In the genomic region with DNA sequence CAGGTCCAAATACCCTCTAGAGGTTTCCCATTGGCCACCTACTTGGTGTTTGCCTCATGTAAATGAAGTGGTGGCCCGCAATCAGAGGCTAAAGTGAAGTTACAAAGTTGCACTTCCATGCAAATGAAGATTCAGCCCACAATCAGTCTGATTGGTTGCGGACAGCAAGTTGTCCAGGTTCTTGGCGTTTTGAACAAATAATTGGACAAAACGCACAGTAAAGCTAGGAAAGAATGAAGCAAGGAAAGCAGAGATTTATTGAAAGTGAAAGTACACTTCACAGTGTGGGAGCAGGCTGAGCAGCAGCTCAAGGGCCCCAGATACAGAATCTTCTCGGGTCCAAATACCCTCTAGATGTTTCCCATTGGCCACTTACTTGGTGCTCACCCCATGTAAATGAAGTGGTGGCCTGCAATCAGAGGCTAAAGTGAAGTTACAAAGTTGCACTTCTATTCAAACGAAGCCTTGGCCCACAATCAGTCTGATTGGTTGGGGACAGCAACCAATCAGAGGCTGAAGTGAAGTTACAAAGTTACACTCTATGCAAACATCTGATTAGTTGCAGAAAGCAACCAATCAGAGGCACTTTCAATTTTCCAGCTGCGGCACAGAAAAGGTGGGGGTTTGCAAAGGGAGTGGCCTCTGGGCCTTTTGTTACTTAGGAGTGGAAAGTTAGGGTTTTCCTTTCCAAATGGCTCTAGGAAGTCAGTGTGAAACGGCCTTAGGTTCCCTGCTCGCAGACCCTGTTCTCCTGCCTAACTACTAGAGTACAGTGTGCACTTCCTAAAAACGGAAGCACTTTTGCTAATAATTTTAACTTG, we compare ENCODE assay signal across 8 cellular contexts.
DNase-seq lines count a peak whose midpoint lies in the region; ATAC-seq lines count a peak whose summit lies in the region.

No MANE protein-coding gene starts in this region.

- no peaks in the 10 kb centered on the region for H3K36me3 ChIP-seq in ES-I3 (ENCODE audit: insufficient read depth, low read length)

- DNase-seq in HCEC 1CT, result peak; percentile 50
- DNase-seq in NCI-H226, result peak; percentile 97
- peak; percentile 42 for DNase-seq in activated T-cell treated with anti-CD3 and anti-CD28 coated beads for 1 hour (ENCODE audit: low read depth)
- peak; percentile 38 for DNase-seq in fibroblast of the conjunctiva (ENCODE audit: low read depth)
- peak; percentile 62 for DNase-seq in putamen (ENCODE audit: low spot score)

- H3K4me1 ChIP-seq in ES-I3 (ENCODE audit: insufficient read depth, low read length), result peaks cover 10% of the 10 kb centered on the region; the same call in 1 of the 2 replicates

- no peaks in the 10 kb centered on the region for H3K9me3 ChIP-seq in ES-I3 (ENCODE audit: control insufficient read depth, insufficient read depth, low read length)

- H3K9ac ChIP-seq in ES-I3 (ENCODE audit: low read depth, low read length), result peak overlapping the region; percentile 13; the same call in 1 of the 2 replicates

- ATAC-seq in GM18519 (IDR thresholded peaks at IDR 0.05; ENCODE audit: low FRiP score, unreplicated experiment) (no peak), GM19397 (IDR thresholded peaks at IDR 0.05; ENCODE audit: unreplicated experiment) (no peak)

Comparison
In these comparisons a context has a peak if more than half of its experiments do, and no peak if none do; other contexts are left out.
1. DNase-seq: peak in every context shown above with its lines; median percentile 97 in NCI-H226; 62 in putamen; 50 in HCEC 1CT; 42 in activated T-cell treated with anti-CD3 and anti-CD28 coated beads for 1 hour; 38 in fibroblast of the conjunctiva.